Comparison of ENCODE assay signal across 6 cellular contexts in the genomic region with DNA sequence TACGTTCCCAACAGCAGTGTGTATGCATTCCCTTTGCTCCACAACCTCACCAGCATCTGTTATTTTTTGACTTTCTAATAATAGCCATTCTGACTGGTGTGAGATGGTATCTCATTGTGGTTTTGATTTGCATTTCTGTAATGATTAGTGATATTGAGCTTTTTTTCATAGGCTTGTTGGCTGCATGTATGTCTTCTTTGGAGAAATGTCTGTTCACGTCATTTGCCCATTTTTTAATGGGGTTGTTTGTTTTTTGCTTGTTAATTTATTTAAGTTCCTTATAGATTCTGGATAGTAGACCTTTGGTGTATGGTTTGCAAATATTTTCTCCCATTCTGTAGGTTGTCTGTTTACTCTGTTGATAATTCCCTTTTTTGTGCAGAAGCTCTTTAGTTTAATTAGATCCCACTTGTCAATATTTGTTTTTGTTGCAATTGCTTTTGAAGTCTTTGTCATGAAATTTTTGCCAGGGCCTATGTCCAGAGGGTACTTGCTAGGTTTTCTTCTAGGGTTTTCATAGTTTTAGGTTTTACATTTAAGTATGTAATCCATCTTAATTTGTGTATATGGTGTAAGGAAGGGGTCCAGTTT.
DNase-seq lines count a peak whose midpoint lies in the region; ATAC-seq and TF ChIP-seq lines count a peak whose summit lies in the region.
"Not testable (repeated sequence)": the region's sequence is repeated elsewhere in the genome, so short reads cannot be mapped to it uniquely, and the experiment has no call there.

No MANE protein-coding gene starts in this region.

- H3K36me3 ChIP-seq in mammary epithelial cell (ENCODE audit: insufficient read depth, low read length); upper lobe of left lung: not testable (repeated sequence)

- H3K4me3 ChIP-seq in mammary epithelial cell (replicated peaks in 1 of 3; ENCODE audit: insufficient read depth in 1 of 3, low read depth in 2 of 3, low read length in 3 of 3): not testable (repeated sequence)
- peak overlapping the region in 3 of 4 donors; percentile 30 to 53 (median 45) for H3K4me3 ChIP-seq in upper lobe of left lung

- in situ Hi-C loops in ACHN (cut with HindIII; ENCODE audit: low pct_ligation_motif_present, low pct_unique_long_range_greater_than_20kb, low sequenced_read_pairs): not testable (repeated sequence)
- in situ Hi-C loops in mammary epithelial cell (cut with MboI; ENCODE audit: low sequenced_read_pairs in 2 of 2): loop anchor here in 1 of 2 donors (25.0 kb wide), 1 partner anchor 242 kb away; no protein-coding TSS in a partner anchor

- 97% methylated on average over 2 of the region's 2 CpGs for WGBS in mammary epithelial cell (ENCODE audit: low coverage, missing lambda C conversion rate)
- 82 to 85% methylated on average over 2 of the region's 2 CpGs for WGBS in upper lobe of left lung, 2 donors

- dilution Hi-C loops in mammary epithelial cell (cut with HindIII; ENCODE audit: low sequenced_read_pairs): loop anchor here (5.0 kb wide), 1 partner anchor 92 kb away; no protein-coding TSS in a partner anchor

- ATAC-seq in upper lobe of left lung (ENCODE audit: low FRiP score in 2 of 2): not testable (repeated sequence)

- peaks cover 19% of the 10 kb centered on the region for H3K4me1 ChIP-seq in mammary epithelial cell (ENCODE audit: insufficient read depth, low read length)
- H3K4me1 ChIP-seq in upper lobe of left lung: not testable (repeated sequence)

- intact Hi-C loops in mammary epithelial cell (cut with micrococcal nuclease): loop anchor here (2.0 to 5.0 kb wide), 4 partner anchors 42 to 367 kb away; a partner anchor contains a TSS

- not testable (repeated sequence) for TF ChIP-seq POLR2A in upper lobe of left lung (IDR thresholded peaks at IDR 0.05)

- H3K79me2 ChIP-seq in mammary epithelial cell (ENCODE audit: insufficient read depth, low read length): peaks cover 11% of the 10 kb centered on the region

- CTCF ChIA-PET in mammary epithelial cell (lab: Charles Lee; ENCODE audit: low non-redundant PET): not testable (repeated sequence)

- DNase-seq in ACHN (peak; percentile 15), DMS53 treated with DMSO at 0.1 percent for 48 hours (lab: John Stamatoyannopoulos, UW; ENCODE audit: unreplicated experiment) (peak; percentile 35), NCI-H1105 treated with DMSO at 0.1 percent for 48 hours (lab: John Stamatoyannopoulos, UW) (peak; percentile 2), NCI-H748 treated with DMSO at 0.1 percent for 48 hours (lab: John Stamatoyannopoulos, UW) (peak; percentile 74)
- DNase-seq in mammary epithelial cell, upper lobe of left lung: not testable (repeated sequence)

- not testable (repeated sequence) for H3K9ac ChIP-seq in mammary epithelial cell (ENCODE audit: insufficient read depth, low read length)

- not testable (repeated sequence) for H3K27me3 ChIP-seq in mammary epithelial cell (ENCODE audit: insufficient read depth, low read length); upper lobe of left lung

- TF ChIP-seq CTCF in mammary epithelial cell (conservative IDR thresholded peaks at IDR 0.05 in 1 of 2, IDR thresholded peaks at IDR 0.05 in 1 of 2; ENCODE audit: extremely low read depth in 1 of 2, insufficient read depth in 1 of 2, low read depth in 1 of 2, low read length in 2 of 2); upper lobe of left lung (IDR thresholded peaks at IDR 0.05): not testable (repeated sequence)

- H3K9me3 ChIP-seq in mammary epithelial cell (replicated peaks; ENCODE audit: insufficient read depth, low read length); upper lobe of left lung: not testable (repeated sequence)

- BruUV-seq in mammary epithelial cell (replicated peaks; lab: Mats Ljungman, UMichigan): not testable (repeated sequence)

- H3K27ac ChIP-seq in mammary epithelial cell (ENCODE audit: insufficient read depth, low read depth, low read length); upper lobe of left lung: not testable (repeated sequence)

- H2AFZ ChIP-seq in mammary epithelial cell (ENCODE audit: low read depth, low read length): not testable (repeated sequence)

- H3K4me2 ChIP-seq in mammary epithelial cell (ENCODE audit: insufficient read depth, low read depth, low read length): peak overlapping the region; percentile 18

- not testable (repeated sequence) for TF ChIP-seq EP300 in upper lobe of left lung (IDR thresholded peaks at IDR 0.05)

- H4K20me1 ChIP-seq in mammary epithelial cell (ENCODE audit: insufficient read depth, low read length): not testable (repeated sequence)
